Comparison of ENCODE assay signal across 8 cellular contexts in genomic region chrX:54891573-54891972, GRCh38. TPM values are rescaled to one million over a fixed set of nuclear protein-coding genes. Genes with fewer than 3 reads are reported as not detected.
DNase-seq lines count a peak whose midpoint lies in the region; ATAC-seq and TF ChIP-seq lines count a peak whose summit lies in the region.

No MANE protein-coding gene starts in this region.

- no peaks in the 10 kb centered on the region for H3K9me3 ChIP-seq in CD4-positive, alpha-beta memory T cell (ENCODE audit: control insufficient read depth in 1 of 2, low read length in 2 of 2)

- peak; percentile 74 for ATAC-seq in GM18858 (IDR thresholded peaks at IDR 0.05; ENCODE audit: unreplicated experiment)

- intact Hi-C loops in CD4-positive, alpha-beta memory T cell (cut with micrococcal nuclease) = loop anchor here (1.0 to 2.0 kb wide), 3 partner anchors 269 to 1357 kb away; no protein-coding TSS in a partner anchor
- intact Hi-C loops in activated naive CD4-positive, alpha-beta T cell treated with anti-CD3 and anti-CD28 coated beads for 36 hours (cut with micrococcal nuclease) = loop anchor here (1.0 to 5.0 kb wide), 3 partner anchors 166 to 452 kb away; no protein-coding TSS in a partner anchor

- no peaks in the 10 kb centered on the region for H3K36me3 Mint-ChIP-seq in CD4-positive, alpha-beta memory T cell
- H3K36me3 Mint-ChIP-seq in activated naive CD4-positive, alpha-beta T cell treated with anti-CD3 and anti-CD28 coated beads for 36 hours (ENCODE audit: low read depth) = no peaks in the 10 kb centered on the region
- no peaks in the 10 kb centered on the region for H3K36me3 Mint-ChIP-seq in mesothelial cell of epicardium

- CTCF ChIA-PET in CD4-positive, alpha-beta memory T cell (lab: Charles Lee; ENCODE audit: partially characterized antibody) = interaction anchor here (1.0 to 2.6 kb wide), 4 partner anchors 118 to 252 kb away, joined by 3 to 19 read pairs (median 5); no protein-coding TSS in a partner anchor
- CTCF ChIA-PET in activated naive CD4-positive, alpha-beta T cell treated with anti-CD3 and anti-CD28 coated beads for 36 hours (lab: Charles Lee) = interaction anchor here (0.6 to 3.4 kb wide), 10 partner anchors 10 to 168 kb away, joined by 3 to 20 read pairs (median 6); no protein-coding TSS in a partner anchor

- peak; percentile 31 to 43 (median 37) for DNase-seq in CD4-positive, alpha-beta memory T cell
- peak; percentile 55 for DNase-seq in NCI-H460 (ENCODE audit: extremely low read depth, low read depth)
- DNase-seq in activated naive CD4-positive, alpha-beta T cell treated with anti-CD3 and anti-CD28 coated beads for 36 hours = peak; percentile 51
- DNase-seq in inferior parietal cortex (ENCODE audit: extremely low spot score) = peak; percentile 49
- DNase-seq in stromal cell of bone marrow (ENCODE audit: low read depth) = peak; percentile 19
- no peak for DNase-seq in occipital lobe (lab: John Stamatoyannopoulos, UW)
- no peak for DNase-seq in mesothelial cell of epicardium (ENCODE audit: low spot score in 2 of 2, unreplicated experiment in 2 of 2)

- no peaks in the 10 kb centered on the region for H3K27me3 ChIP-seq in CD4-positive, alpha-beta memory T cell (ENCODE audit: insufficient read depth, low read length)

- no peak overlapping the region for H3K4me3 ChIP-seq in CD4-positive, alpha-beta memory T cell (ENCODE audit: low read length in 2 of 2)

- no peaks in the 10 kb centered on the region for H3K36me3 ChIP-seq in CD4-positive, alpha-beta memory T cell (ENCODE audit: insufficient read depth, low read length)

- no peaks in the 10 kb centered on the region for H3K4me1 Mint-ChIP-seq in CD4-positive, alpha-beta memory T cell
- no peaks in the 10 kb centered on the region for H3K4me1 Mint-ChIP-seq in activated naive CD4-positive, alpha-beta T cell treated with anti-CD3 and anti-CD28 coated beads for 36 hours (ENCODE audit: low read depth)
- no peaks in the 10 kb centered on the region for H3K4me1 Mint-ChIP-seq in mesothelial cell of epicardium

- H3K27me3 Mint-ChIP-seq in CD4-positive, alpha-beta memory T cell = peaks cover 2 to 9% of the 10 kb centered on the region in 2 donors
- H3K27me3 Mint-ChIP-seq in activated naive CD4-positive, alpha-beta T cell treated with anti-CD3 and anti-CD28 coated beads for 36 hours (ENCODE audit: low read depth) = no peaks in the 10 kb centered on the region
- peaks cover 10% of the 10 kb centered on the region for H3K27me3 Mint-ChIP-seq in mesothelial cell of epicardium (ENCODE audit: low read depth)

- H3K27ac Mint-ChIP-seq in CD4-positive, alpha-beta memory T cell = no peak overlapping the region
- no peak overlapping the region for H3K27ac Mint-ChIP-seq in activated naive CD4-positive, alpha-beta T cell treated with anti-CD3 and anti-CD28 coated beads for 36 hours
- no peak overlapping the region for H3K27ac Mint-ChIP-seq in mesothelial cell of epicardium

- H3K4me3 Mint-ChIP-seq in CD4-positive, alpha-beta memory T cell = no peak overlapping the region
- H3K4me3 Mint-ChIP-seq in activated naive CD4-positive, alpha-beta T cell treated with anti-CD3 and anti-CD28 coated beads for 36 hours = no peak overlapping the region
- no peak overlapping the region for H3K4me3 Mint-ChIP-seq in mesothelial cell of epicardium

- H3K4me1 ChIP-seq in CD4-positive, alpha-beta memory T cell (ENCODE audit: insufficient read depth, low read length) = no peaks in the 10 kb centered on the region

- POLR2A ChIA-PET in CD4-positive, alpha-beta memory T cell (lab: Charles Lee; ENCODE audit: partially characterized antibody) = no interaction called here

- H3K27ac ChIP-seq in CD4-positive, alpha-beta memory T cell (ENCODE audit: low read depth, low read length) = no peak overlapping the region

- no peak for TF ChIP-seq CTCF in mesothelial cell of epicardium (IDR thresholded peaks at IDR 0.05; ENCODE audit: unreplicated experiment)

- peaks cover 0 to 13% (median 9%) of the 10 kb centered on the region in 8 donors for H3K9me3 Mint-ChIP-seq in CD4-positive, alpha-beta memory T cell
- H3K9me3 Mint-ChIP-seq in activated naive CD4-positive, alpha-beta T cell treated with anti-CD3 and anti-CD28 coated beads for 36 hours = peaks cover 2% of the 10 kb centered on the region
- H3K9me3 Mint-ChIP-seq in mesothelial cell of epicardium = peaks cover 62% of the 10 kb centered on the region

RNA-seq across cellular contexts. Expression of gene TRO, which starts 29.1 kb away (rescaled TPM):
- 1 to 10 TPM; 1.9 to 2.2 TPM for total RNA-seq in CD4-positive, alpha-beta memory T cell
- under 1 TPM in 1 of 2 donors, not detected in 1; 0.66 TPM for polyA plus RNA-seq in CD4-positive, alpha-beta memory T cell
- 0.22 and 0.89 TPM in 2 replicates for total RNA-seq in NCI-H460 (2014; rRNA removed; shearing (Covaris generic))
- 0.17 and 0.26 TPM in 2 replicates for polyA plus RNA-seq in NCI-H460 (2014; cell fraction: nucleus; rRNA removed)
- total RNA-seq in activated naive CD4-positive, alpha-beta T cell treated with anti-CD3 and anti-CD28 coated beads for 36 hours = 1 to 10 TPM; 2.7 to 4.0 TPM
- total RNA-seq in occipital lobe (76.1 TPM), mesothelial cell of epicardium (174 to 180 TPM (median 177 TPM) in 3 replicates)

Comparison
In these comparisons a context has a peak if more than half of its experiments do, and no peak if none do; other contexts are left out.
1. DNase-seq: peak in CD4-positive, alpha-beta memory T cell (5 of 5), NCI-H460 (single experiment), activated naive CD4-positive, alpha-beta T cell treated with anti-CD3 and anti-CD28 coated beads for 36 hours (single experiment), inferior parietal cortex (single experiment) and stromal cell of bone marrow (single experiment); none in occipital lobe (single experiment) and mesothelial cell of epicardium (0 of 2).
2. RNA of gene TRO, which starts 29.1 kb away (total RNA-seq): 174 to 180 TPM in mesothelial cell of epicardium and 76.1 TPM in occipital lobe (single experiment); 2.7 to 4.0 TPM in activated naive CD4-positive, alpha-beta T cell treated with anti-CD3 and anti-CD28 coated beads for 36 hours, 1.9 to 2.2 TPM in CD4-positive, alpha-beta memory T cell and 0.22 to 0.89 TPM in NCI-H460; every median in the first group is over 10 times any median in the second.